Comparison of ENCODE assay signal across 10 cellular contexts in genomic region chr21:37548521-37548981, GRCh38.
"Had no signal": no experiment of that assay in that cellular context is flagged by ENCODE, and none has a peak within 500 bp of the region (broad histone marks: within the 10 kb centered on the region; RNA-seq: fewer than 3 reads in every experiment).

No MANE protein-coding gene starts in this region.

- H3K9me3 Mint-ChIP-seq: activated naive CD8-positive, alpha-beta T cell treated with anti-CD3 and anti-CD28 coated beads, Interleukin-2, amount 10 ng/mL, durations not matched to agents 7 days and 5 days; activated T-cell treated with anti-CD3 and anti-CD28 coated beads, Interleukin-2, amount 50 U/mL, for 72 hours; stimulated activated naive CD8-positive, alpha-beta T cell treated with anti-CD3 and anti-CD28 coated beads, Interleukin-15, amount 100 ng/mL, for 72 hours had no signal

- ATAC-seq: activated CD4-positive, CD25-positive, alpha-beta regulatory T cell treated with anti-CD3 and anti-CD28 coated beads, Interleukin-2, amount 50 U/mL, for 24 hours; activated T-cell treated with anti-CD3 and anti-CD28 coated beads, Interleukin-2, amount 50 U/mL, for 72 hours; heart left ventricle; stimulated activated naive CD8-positive, alpha-beta T cell treated with anti-CD3 and anti-CD28 coated beads, Interleukin-15, amount 100 ng/mL, for 72 hours; T-helper 17 cell had no signal

- H3K36me3 Mint-ChIP-seq: activated naive CD8-positive, alpha-beta T cell treated with anti-CD3 and anti-CD28 coated beads, Interleukin-2, amount 10 ng/mL, durations not matched to agents 7 days and 5 days had no signal

- H3K27me3 ChIP-seq: heart left ventricle, testis had no signal

- H3K9me3 ChIP-seq: testis had no signal

- H3K4me3 ChIP-seq: heart left ventricle, skin epidermis, testis had no signal

- H3K36me3 ChIP-seq: heart left ventricle had no signal

- H3K27ac ChIP-seq: heart left ventricle, skin epidermis, testis had no signal

- DNase-seq: activated naive CD8-positive, alpha-beta T cell treated with anti-CD3 and anti-CD28 coated beads, Interleukin-2, amount 10 ng/mL, durations not matched to agents 7 days and 5 days; activated T-cell treated with anti-CD3 and anti-CD28 coated beads, Interleukin-2, amount 50 U/mL, for 72 hours; foreskin melanocyte; heart left ventricle; stimulated activated CD4-positive, alpha-beta T cell treated with anti-CD3 and anti-CD28 coated beads, Interleukin-4, amount 100 ng/mL, for 4 hours; stimulated activated naive CD8-positive, alpha-beta T cell treated with anti-CD3 and anti-CD28 coated beads, Interleukin-15, amount 100 ng/mL, for 72 hours; T-helper 17 cell; testis had no signal

- H3K27ac Mint-ChIP-seq: activated naive CD8-positive, alpha-beta T cell treated with anti-CD3 and anti-CD28 coated beads, Interleukin-2, amount 10 ng/mL, durations not matched to agents 7 days and 5 days; activated T-cell treated with anti-CD3 and anti-CD28 coated beads, Interleukin-2, amount 50 U/mL, for 72 hours; stimulated activated naive CD8-positive, alpha-beta T cell treated with anti-CD3 and anti-CD28 coated beads, Interleukin-15, amount 100 ng/mL, for 72 hours; T-helper 17 cell had no signal

- H3K4me3 Mint-ChIP-seq: activated naive CD8-positive, alpha-beta T cell treated with anti-CD3 and anti-CD28 coated beads, Interleukin-2, amount 10 ng/mL, durations not matched to agents 7 days and 5 days; activated T-cell treated with anti-CD3 and anti-CD28 coated beads, Interleukin-2, amount 50 U/mL, for 72 hours; stimulated activated naive CD8-positive, alpha-beta T cell treated with anti-CD3 and anti-CD28 coated beads, Interleukin-15, amount 100 ng/mL, for 72 hours; T-helper 17 cell had no signal
